ENCODE assay signal across 17 cellular contexts in the genomic region with DNA sequence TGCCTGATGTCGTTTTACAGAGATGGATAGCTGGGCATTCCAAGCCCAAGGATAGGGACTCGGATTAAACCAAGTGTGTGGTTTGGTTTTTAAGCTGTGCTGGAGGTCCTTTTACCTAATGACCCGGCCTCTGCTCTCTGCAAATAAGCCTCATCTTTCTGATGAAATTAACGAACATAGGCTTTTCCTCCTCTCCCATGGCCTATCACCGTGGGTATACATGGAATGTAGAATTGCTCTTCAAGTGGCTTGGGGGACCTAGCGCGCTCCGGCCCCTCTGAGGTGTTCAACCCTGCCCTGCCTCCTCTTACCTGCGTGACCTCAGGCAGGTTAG.
DNase-seq lines count a peak whose midpoint lies in the region; ATAC-seq and TF ChIP-seq lines count a peak whose summit lies in the region.
"Had no signal": no experiment of that assay in that cellular context is flagged by ENCODE, and none has a peak within 500 bp of the region (broad histone marks: within the 10 kb centered on the region; RNA-seq: fewer than 3 reads in every experiment).

No MANE protein-coding gene starts in this region.

- H3K27ac Mint-ChIP-seq in chondrocyte (ENCODE audit: unreplicated experiment), result no peak overlapping the region

- no peaks in the 10 kb centered on the region for H3K9me3 ChIP-seq in SK-N-MC (ENCODE audit: low read depth, low read length)
- H3K9me3 ChIP-seq in HAP-1, result no peaks in the 10 kb centered on the region
- H3K9me3 ChIP-seq: BE2C had no signal

- H3K4me3 ChIP-seq in SK-N-MC, result no peak overlapping the region
- no peak overlapping the region for H3K4me3 ChIP-seq in HAP-1
- H3K4me3 ChIP-seq: GM23248 had no signal

- no peak overlapping the region for H3K4me3 Mint-ChIP-seq in chondrocyte (ENCODE audit: unreplicated experiment)

- TF ChIP-seq CTCF in chondrocyte (IDR thresholded peaks at IDR 0.05), result no peak

- H3K27ac ChIP-seq in SK-N-MC, result peak overlapping the region; percentile 98
- H3K27ac ChIP-seq: 22Rv1, GM23248 had no signal

- no peaks in the 10 kb centered on the region for H3K9me3 Mint-ChIP-seq in chondrocyte (ENCODE audit: low read depth)

- DNase-seq in NCI-H1417 (lab: John Stamatoyannopoulos, UW), result peak in 2 of 3 experiments; percentile 8 to 49
- DNase-seq in NCI-H1417 treated with DMSO at 0.1 percent for 48 hours (lab: John Stamatoyannopoulos, UW), result no peak
- DNase-seq in SK-N-MC (ENCODE audit: low read depth, low spot score), result no peak
- peak; percentile 31 for DNase-seq in kidney tubule cell (ENCODE audit: low spot score)
- DNase-seq in chondrocyte (ENCODE audit: low spot score), result no peak
- no peak for DNase-seq in HAP-1 (ENCODE audit: low spot score in 2 of 2)
- DNase-seq: DMS153, GM23248, KBM-7, NCI-H510A, NCI-H774, RPMI8226, SW 1271 had no signal

- peaks cover 5% of the 10 kb centered on the region for H3K36me3 Mint-ChIP-seq in chondrocyte (ENCODE audit: low read depth)

- no peaks in the 10 kb centered on the region for H3K4me1 ChIP-seq in HAP-1
- H3K4me1 ChIP-seq: BE2C had no signal

- H3K27me3 Mint-ChIP-seq in chondrocyte (ENCODE audit: low read depth), result peaks cover under 1% of the 10 kb centered on the region

- no peaks in the 10 kb centered on the region; the same call in 1 of the 2 replicates for H3K27me3 ChIP-seq in HAP-1 (ENCODE audit: low read depth)
- H3K27me3 ChIP-seq: BE2C had no signal

- H3K4me1 Mint-ChIP-seq in chondrocyte (ENCODE audit: low read depth), result peaks cover 15% of the 10 kb centered on the region

- in situ Hi-C loops in HAP-1 (cut with MboI; ENCODE audit: low sequenced_read_pairs), result no loop called here

- H3K9ac ChIP-seq in SK-N-MC (ENCODE audit: insufficient read length), result no peak overlapping the region
- H3K9ac ChIP-seq: GM23248 had no signal

- H3K36me3 ChIP-seq in SK-N-MC (ENCODE audit: insufficient read depth, low read length), result no peaks in the 10 kb centered on the region
- H3K36me3 ChIP-seq in HAP-1 (replicated peaks), result no peaks in the 10 kb centered on the region
- H3K36me3 ChIP-seq: BE2C had no signal

- ATAC-seq in GM18868 (IDR thresholded peaks at IDR 0.05; ENCODE audit: unreplicated experiment) (no peak), GM21367 (IDR thresholded peaks at IDR 0.05; ENCODE audit: unreplicated experiment) (no peak)

Comparison
In these comparisons a context has a peak if more than half of its experiments do, and no peak if none do; other contexts are left out.
1. DNase-seq: peak in NCI-H1417 (2 of 3) and kidney tubule cell (single experiment); none in NCI-H1417 treated with DMSO at 0.1 percent for 48 hours (single experiment), SK-N-MC (single experiment), chondrocyte (single experiment) and HAP-1 (0 of 2).